In the genomic region with DNA sequence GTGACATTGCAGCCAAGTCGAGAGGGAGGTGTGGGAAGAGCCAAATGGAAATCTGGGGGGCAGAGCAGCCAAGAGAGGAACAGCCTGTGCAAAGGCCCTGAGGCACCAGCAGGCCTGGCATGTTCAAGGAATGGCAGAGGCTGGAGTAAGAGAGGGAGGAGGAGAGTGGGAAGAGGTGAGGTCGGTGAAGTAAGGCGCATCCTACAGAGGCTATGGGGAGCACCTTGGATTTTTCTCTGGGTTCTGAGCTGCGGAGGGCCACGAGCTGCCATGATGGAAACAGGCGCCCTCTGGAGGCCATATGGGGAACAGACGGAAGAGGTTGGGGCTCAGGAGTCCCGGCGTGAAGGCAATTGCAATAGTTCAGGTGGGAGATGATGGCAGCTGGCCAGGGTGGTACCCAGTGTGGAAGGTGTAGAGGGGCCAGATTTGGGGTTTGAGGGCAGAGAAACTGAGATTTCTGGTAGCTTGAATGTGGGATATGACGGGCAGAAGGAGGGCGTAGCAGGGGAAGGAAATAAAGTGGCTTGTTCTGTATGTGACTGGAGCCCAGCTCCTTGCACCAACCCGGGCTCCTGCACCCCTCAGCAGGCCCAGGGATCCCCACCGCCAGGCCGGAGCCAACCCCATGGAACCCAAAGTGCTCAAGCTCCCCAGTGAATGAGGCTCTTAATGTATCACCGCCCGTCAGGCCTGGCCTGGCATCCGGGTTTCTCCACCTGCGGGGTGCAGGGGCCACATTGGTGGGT, we compare ENCODE assay signal across 6 cellular contexts. TPM values are rescaled to one million over a fixed set of nuclear protein-coding genes. Genes with fewer than 3 reads are reported as not detected.
DNase-seq lines count a peak whose midpoint lies in the region; ATAC-seq and TF ChIP-seq lines count a peak whose summit lies in the region.

No MANE protein-coding gene starts in this region.

- peak; percentile 84 for ATAC-seq in T-helper 17 cell

- no peaks in the 10 kb centered on the region for H3K27me3 Mint-ChIP-seq in T-helper 17 cell

- H3K9me3 ChIP-seq in T-helper 17 cell (ENCODE audit: control insufficient read depth, low read length, poor library complexity, severe bottlenecking), result no peaks in the 10 kb centered on the region

- DNase-seq in H4 (ENCODE audit: low spot score) (peak; percentile 51), T-helper 17 cell (peak in 2 of 3 donors; percentile 46 to 57), epithelial cell of esophagus (ENCODE audit: low read depth) (peak; percentile 57), GM19238 (ENCODE audit: insufficient read length, low spot score) (no peak), OCI-M2 (lab: John Stamatoyannopoulos, UW; ENCODE audit: unreplicated experiment) (no peak)
- peak; percentile 73 for DNase-seq in stimulated activated CD4-positive, alpha-beta T cell treated with anti-CD3 and anti-CD28 coated beads, Interleukin-4, amount 100 ng/mL, for 24 hours

- H3K4me3 ChIP-seq in epithelial cell of esophagus (ENCODE audit: low read length), result no peak overlapping the region

- no peak overlapping the region for H3K4me3 Mint-ChIP-seq in T-helper 17 cell

- peak overlapping the region; percentile 47 for H3K27ac Mint-ChIP-seq in T-helper 17 cell

- H3K4me1 Mint-ChIP-seq in T-helper 17 cell, result peaks cover 3% of the 10 kb centered on the region

- peak; percentile 72 for TF ChIP-seq CTCF in epithelial cell of esophagus (IDR thresholded peaks at IDR 0.05; ENCODE audit: insufficient read depth, low read depth, low read length, missing control alignments)

- no peaks in the 10 kb centered on the region for H3K36me3 Mint-ChIP-seq in T-helper 17 cell (ENCODE audit: low read depth)

RNA-seq across cellular contexts. Expression of gene STRN4, which starts 20.5 kb away (rescaled TPM):
- 29.9 and 33.5 TPM in 2 replicates for total RNA-seq in H4 (2014; rRNA removed; shearing (Covaris generic))
- 100 to 1,000 TPM; 108 to 145 TPM for total RNA-seq in T-helper 17 cell

RNA-seq across cellular contexts. Expression of gene FKRP, which starts 20.9 kb away (rescaled TPM):
- 16.2 and 33.4 TPM in 2 replicates for total RNA-seq in H4 (2014; rRNA removed; shearing (Covaris generic))
- 10 to 100 TPM; 22.5 to 23.3 TPM for total RNA-seq in T-helper 17 cell

RNA-seq across cellular contexts. Expression of gene SLC1A5, which starts 21.7 kb away (rescaled TPM):
- total RNA-seq in H4 (2014; rRNA removed; shearing (Covaris generic)), result 159 and 163 TPM in 2 replicates
- 10 to 100 TPM; 13.6 to 15.9 TPM for total RNA-seq in T-helper 17 cell

RNA-seq across cellular contexts. Expression of gene PRKD2, which starts 49.8 kb away (rescaled TPM):
- 14.3 and 18.0 TPM in 2 replicates for total RNA-seq in H4 (2014; rRNA removed; shearing (Covaris generic))
- 100 to 1,000 TPM; 112 to 122 TPM for total RNA-seq in T-helper 17 cell

Comparison
In these comparisons a context has a peak if more than half of its experiments do, and no peak if none do; other contexts are left out.
1. DNase-seq: peak in H4 (single experiment), T-helper 17 cell (2 of 3), epithelial cell of esophagus (single experiment) and stimulated activated CD4-positive, alpha-beta T cell treated with anti-CD3 and anti-CD28 coated beads, Interleukin-4, amount 100 ng/mL, for 24 hours (single experiment); none in GM19238 (single experiment) and OCI-M2 (single experiment).